ENCODE assay signal across 8 cellular contexts in the genomic region with DNA sequence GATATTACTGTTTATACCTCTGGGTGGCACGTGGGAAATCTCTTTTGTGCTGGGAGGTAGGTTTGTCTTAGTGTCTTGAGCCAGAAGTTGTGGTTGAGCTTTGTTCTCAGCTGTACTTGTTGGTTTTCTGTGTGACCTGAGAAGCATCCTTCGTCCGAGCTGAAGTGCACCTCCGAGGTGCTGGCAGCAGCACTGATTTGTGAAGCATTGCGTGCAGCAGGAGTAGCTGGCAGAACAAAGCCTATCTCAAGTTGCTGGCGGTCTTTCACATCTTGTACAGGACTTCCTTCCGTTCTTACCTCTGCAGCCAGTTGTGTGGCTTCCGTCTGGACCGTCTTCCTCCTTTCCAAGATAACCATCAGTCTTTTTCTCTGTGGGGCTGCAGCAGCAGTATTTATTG. TPM values are rescaled to one million over a fixed set of nuclear protein-coding genes. Genes with fewer than 3 reads are reported as not detected.
DNase-seq lines count a peak whose midpoint lies in the region; ATAC-seq and TF ChIP-seq lines count a peak whose summit lies in the region.

No MANE protein-coding gene starts in this region.

- peak overlapping the region; percentile 82 to 85 for H3K27ac Mint-ChIP-seq in natural killer cell treated with Interleukin-12 subunit alpha and Interleukin-12 subunit beta and Interleukin-15 and Interleukin-18, amount 100 ng/mL, for 72 hours

- H2AFZ ChIP-seq in PC-3 (ENCODE audit: low read length), result no peak overlapping the region

- CTCF ChIA-PET in PC-3 (lab: Charles Lee), result no interaction called here

- peak overlapping the region; percentile 91 for H3K4me3 Mint-ChIP-seq in natural killer cell treated with Interleukin-12 subunit alpha and Interleukin-12 subunit beta and Interleukin-15 and Interleukin-18, amount 100 ng/mL, for 72 hours

- BruUV-seq in PC-3 (replicated peaks; lab: Mats Ljungman, UMichigan), result no TSS peak

- H3K9me3 ChIP-seq in PC-3 (ENCODE audit: low read length), result no peaks in the 10 kb centered on the region
- no peaks in the 10 kb centered on the region for H3K9me3 ChIP-seq in body of pancreas
- H3K9me3 ChIP-seq in HAP-1, result no peaks in the 10 kb centered on the region

- H3K4me1 Mint-ChIP-seq in natural killer cell treated with Interleukin-12 subunit alpha and Interleukin-12 subunit beta and Interleukin-15 and Interleukin-18, amount 100 ng/mL, for 72 hours (ENCODE audit: low read depth in 2 of 2), result peaks cover 67 to 74% of the 10 kb centered on the region in 2 donors

- ATAC-seq in GM18505 (IDR thresholded peaks at IDR 0.05; ENCODE audit: unreplicated experiment) (no peak), PC-3 (no peak), body of pancreas (no peak), GM19397 (IDR thresholded peaks at IDR 0.05; ENCODE audit: unreplicated experiment) (no peak), GM21447 (IDR thresholded peaks at IDR 0.05; ENCODE audit: unreplicated experiment) (no peak), GM21825 (IDR thresholded peaks at IDR 0.05; ENCODE audit: unreplicated experiment) (no peak)
- peak; percentile 30 to 51 for ATAC-seq in natural killer cell treated with Interleukin-12 subunit alpha and Interleukin-12 subunit beta and Interleukin-15 and Interleukin-18, amount 100 ng/mL, for 72 hours

- TF ChIP-seq CTCF in PC-3 (conservative IDR thresholded peaks at IDR 0.05; ENCODE audit: low read depth, low read length) (no peak), body of pancreas (IDR thresholded peaks at IDR 0.05) (no peak)

- H3K4me3 ChIP-seq in PC-3 (ENCODE audit: low read length) (peak overlapping the region; percentile 98; the same call in 1 of the 2 replicates), body of pancreas (no peak overlapping the region), HAP-1 (no peak overlapping the region)

- peaks cover 62% of the 10 kb centered on the region for H4K20me1 ChIP-seq in PC-3 (ENCODE audit: low read length)

- intact Hi-C loops in PC-3 (cut with micrococcal nuclease), result no loop called here
- intact Hi-C loops in body of pancreas (cut with DNase I), result no loop called here

- peak overlapping the region; percentile 96 for H3K4me2 ChIP-seq in PC-3 (ENCODE audit: low read length)

- peak; percentile 44 for TF ChIP-seq POLR2A in GM18505 (IDR thresholded peaks at IDR 0.05; ENCODE audit: borderline replicate concordance, extremely low read depth, insufficient read depth, insufficient read length)
- no peak for TF ChIP-seq POLR2A in body of pancreas (IDR thresholded peaks at IDR 0.05)

- H3K27me3 ChIP-seq in PC-3 (ENCODE audit: low read length) (no peaks in the 10 kb centered on the region), body of pancreas (no peaks in the 10 kb centered on the region), HAP-1 (ENCODE audit: low read depth) (no peaks in the 10 kb centered on the region)

- peaks cover 87% of the 10 kb centered on the region for H3K79me2 ChIP-seq in PC-3 (ENCODE audit: low read length)

- H3K36me3 Mint-ChIP-seq in natural killer cell treated with Interleukin-12 subunit alpha and Interleukin-12 subunit beta and Interleukin-15 and Interleukin-18, amount 100 ng/mL, for 72 hours, result no peaks in the 10 kb centered on the region

- H3K9me2 ChIP-seq in PC-3 (replicated peaks; ENCODE audit: low read length), result no peaks in the 10 kb centered on the region

- no peak overlapping the region for H3K27ac ChIP-seq in PC-3 (ENCODE audit: low read length)
- peak overlapping the region in 3 of 4 donors; percentile 92 to 98 (median 97) for H3K27ac ChIP-seq in body of pancreas

- no peaks in the 10 kb centered on the region for H3F3A ChIP-seq in PC-3 (ENCODE audit: low read length, unreplicated experiment)

- in situ Hi-C loops in HAP-1 (cut with MboI; ENCODE audit: low sequenced_read_pairs), result no loop called here

- POLR2A ChIA-PET in PC-3 (lab: Charles Lee; ENCODE audit: unreplicated experiment), result no interaction called here

- DNase-seq in PC-3 (peak; percentile 27), body of pancreas (peak in 3 of 4 donors; percentile 28 to 41 (median 37)), HAP-1 (ENCODE audit: low spot score in 2 of 2) (no peak)
- peak; percentile 65 for DNase-seq in natural killer cell treated with Interleukin-12 subunit alpha and Interleukin-12 subunit beta and Interleukin-15 and Interleukin-18, amount 100 ng/mL, for 72 hours (ENCODE audit: low spot score)

- peaks cover 36% of the 10 kb centered on the region for H3K4me1 ChIP-seq in PC-3 (ENCODE audit: insufficient read depth, low read length)
- peaks cover 81% of the 10 kb centered on the region for H3K4me1 ChIP-seq in body of pancreas
- peaks cover 51% of the 10 kb centered on the region for H3K4me1 ChIP-seq in HAP-1

- no peaks in the 10 kb centered on the region for H3K27me3 Mint-ChIP-seq in natural killer cell treated with Interleukin-12 subunit alpha and Interleukin-12 subunit beta and Interleukin-15 and Interleukin-18, amount 100 ng/mL, for 72 hours

- WGBS in body of pancreas, 2 donors, result 19 to 29% methylated on average over 9 of the region's 9 CpGs

- H3K9me3 Mint-ChIP-seq in natural killer cell treated with Interleukin-12 subunit alpha and Interleukin-12 subunit beta and Interleukin-15 and Interleukin-18, amount 100 ng/mL, for 72 hours, result no peaks in the 10 kb centered on the region

- no peaks in the 10 kb centered on the region for H3K36me3 ChIP-seq in PC-3 (ENCODE audit: low read depth, low read length)
- no peaks in the 10 kb centered on the region for H3K36me3 ChIP-seq in body of pancreas (replicated peaks in 1 of 2; ENCODE audit: insufficient read depth in 1 of 2, low read depth in 2 of 2)
- peaks cover 24% of the 10 kb centered on the region for H3K36me3 ChIP-seq in HAP-1 (replicated peaks)

- no peak overlapping the region for H3K9ac ChIP-seq in PC-3 (ENCODE audit: low read length)

RNA-seq across cellular contexts. Expression of gene PRRC2B, which starts 4.3 kb away (rescaled TPM):
- total RNA-seq in PC-3 (2014; rRNA removed), result 46.9 and 64.7 TPM in 2 replicates
- 100 to 1,000 TPM in 1 of 2 donors, 10 to 100 TPM in 1; 78.3 to 177 TPM for total RNA-seq in body of pancreas
- total RNA-seq in natural killer cell treated with Interleukin-12 subunit alpha and Interleukin-12 subunit beta and Interleukin-15 and Interleukin-18, amount 100 ng/mL, for 72 hours, result 100 to 1,000 TPM; 122 to 246 TPM

Comparison
In these comparisons a context has a peak if more than half of its experiments do, and no peak if none do; other contexts are left out.
1. ATAC-seq: peak in natural killer cell treated with Interleukin-12 subunit alpha and Interleukin-12 subunit beta and Interleukin-15 and Interleukin-18, amount 100 ng/mL, for 72 hours (2 of 2); none in GM18505 (single experiment), PC-3 (single experiment), body of pancreas (single experiment), GM19397 (single experiment), GM21447 (single experiment) and GM21825 (single experiment).
2. DNase-seq: peak in PC-3 (single experiment), body of pancreas (3 of 4) and natural killer cell treated with Interleukin-12 subunit alpha and Interleukin-12 subunit beta and Interleukin-15 and Interleukin-18, amount 100 ng/mL, for 72 hours (single experiment); none in HAP-1 (0 of 2).